ENCODE assay signal across 8 cellular contexts in the genomic region with DNA sequence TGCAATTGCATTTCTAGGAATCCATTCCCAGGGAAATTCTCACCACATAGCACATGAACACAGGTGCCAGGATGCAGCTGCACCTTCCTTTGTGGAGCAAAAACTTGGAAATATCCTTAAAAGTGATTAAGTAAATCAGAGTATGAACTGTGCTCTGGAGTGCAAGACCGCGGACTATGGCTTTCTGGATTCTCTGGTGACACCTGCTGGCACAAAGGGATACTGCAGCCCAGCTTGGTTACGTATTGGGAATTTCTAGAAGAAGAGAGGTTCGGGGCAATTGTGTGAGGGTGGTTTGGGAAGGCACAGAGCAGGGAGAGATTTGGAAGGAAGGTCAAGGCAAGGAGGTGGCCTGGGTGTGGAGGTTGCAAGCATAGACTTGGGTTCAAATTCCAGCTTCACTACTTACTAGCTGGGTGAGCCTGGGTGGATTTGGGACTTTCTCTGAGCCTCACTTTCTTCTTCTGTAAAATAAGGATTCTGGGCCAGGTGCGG. TPM values are rescaled to one million over a fixed set of nuclear protein-coding genes. Genes with fewer than 3 reads are reported as not detected.
A peak's percentile ranks its signal among the peaks of the same experiment; 100 is the strongest.
DNase-seq lines count a peak whose midpoint lies in the region; ATAC-seq and TF ChIP-seq lines count a peak whose summit lies in the region.

No MANE protein-coding gene starts in this region.

- no peaks in the 10 kb centered on the region for H3K27me3 Mint-ChIP-seq in mesothelial cell of epicardium (ENCODE audit: low read depth)

- peaks cover 24% of the 10 kb centered on the region for H3K4me1 Mint-ChIP-seq in mesothelial cell of epicardium

- H3K27ac Mint-ChIP-seq in mesothelial cell of epicardium, result peak overlapping the region; percentile 28

- H3K4me3 ChIP-seq in AG04450 (ENCODE audit: low read depth, low read length), result no peak overlapping the region

- no peaks in the 10 kb centered on the region for H3K27me3 ChIP-seq in AG04450 (ENCODE audit: control insufficient read depth, insufficient read depth, low read length)

- peak; percentile 98 for TF ChIP-seq CTCF in AG04450 (IDR thresholded peaks at IDR 0.05; ENCODE audit: low read depth, low read length)
- peak; percentile 79 for TF ChIP-seq CTCF in GM20000 (IDR thresholded peaks at IDR 0.05; ENCODE audit: extremely low read depth, missing control alignments)
- TF ChIP-seq CTCF in mesothelial cell of epicardium (IDR thresholded peaks at IDR 0.05; ENCODE audit: unreplicated experiment), result peak; percentile 89

- ATAC-seq in GM21390 (IDR thresholded peaks at IDR 0.05; ENCODE audit: unreplicated experiment), result no peak

- H3K4me3 Mint-ChIP-seq in mesothelial cell of epicardium, result no peak overlapping the region

- POLR2A ChIA-PET in AG04450 (lab: Yijun Ruan, JAX), result interaction anchor here (1.0 to 1.8 kb wide), 3 partner anchors 16 to 54 kb away, joined by 3 to 5 read pairs (median 4); partner anchors contain the start of gene PEDS1

- no peaks in the 10 kb centered on the region for H3K9me3 ChIP-seq in AG04450 (ENCODE audit: control insufficient read depth, insufficient read depth, low read length)

- DNase-seq in AG04450 (ENCODE audit: low read depth, low spot score) (peak; percentile 50), GM20000 (ENCODE audit: low spot score) (peak; percentile 74), NCI-H748 (lab: John Stamatoyannopoulos, UW; ENCODE audit: unreplicated experiment) (peak; percentile 51), mesothelial cell of epicardium (ENCODE audit: low spot score in 2 of 2, unreplicated experiment in 2 of 2) (peak in 1 of 2 experiments; percentile 82)
- peak; percentile 90 to 91 for DNase-seq in activated CD4-positive, alpha-beta T cell treated with anti-CD3 and anti-CD28 coated beads, Interleukin-2, amount 50 U/mL, for 48 hours
- peak; percentile 75 for DNase-seq in effector CD4-positive, alpha-beta T cell
- peak; percentile 70 for DNase-seq in stimulated activated CD8-positive, alpha-beta memory T cell treated with anti-CD3 and anti-CD28 coated beads, Interleukin-4, amount 100 ng/mL, for 24 hours (ENCODE audit: low read depth)

- H3K36me3 Mint-ChIP-seq in mesothelial cell of epicardium, result peaks cover 1% of the 10 kb centered on the region

- H3K27ac ChIP-seq in AG04450 (ENCODE audit: low read depth, low read length), result no peak overlapping the region

- CTCF ChIA-PET in AG04450 (lab: Charles Lee), result interaction anchor here (0.5 to 6.3 kb wide), 26 partner anchors 9 to 385 kb away, joined by 3 to 63 read pairs (median 4); no protein-coding TSS in a partner anchor

- peaks cover 4% of the 10 kb centered on the region for H3K9me3 Mint-ChIP-seq in mesothelial cell of epicardium

RNA-seq across cellular contexts. Expression of gene PEDS1, which starts 15.9 kb away (rescaled TPM):
- polyA plus RNA-seq in AG04450 (2011; rRNA removed), result 24.7 and 34.1 TPM in 2 replicates
- 59.3 and 77.2 TPM in 2 replicates for polyA minus RNA-seq in AG04450 (2011; rRNA and poly(A)+ RNA removed)
- total RNA-seq in mesothelial cell of epicardium, result 30.3 to 32.3 TPM (median 30.3 TPM) in 3 replicates

RNA-seq across cellular contexts. Expression of gene CEBPB, which starts 21.3 kb away (rescaled TPM):
- polyA plus RNA-seq in AG04450 (2011; rRNA removed), result 19.1 and 23.6 TPM in 2 replicates
- 10.8 and 13.6 TPM in 2 replicates for polyA minus RNA-seq in AG04450 (2011; rRNA and poly(A)+ RNA removed)
- total RNA-seq in mesothelial cell of epicardium, result 23.1 to 26.0 TPM (median 25.6 TPM) in 3 replicates

RNA-seq across cellular contexts. Expression of gene UBE2V1, which starts 56.4 kb away (rescaled TPM):
- polyA plus RNA-seq in AG04450 (2011; rRNA removed), result 148 and 171 TPM in 2 replicates
- 87.4 and 99.3 TPM in 2 replicates for polyA minus RNA-seq in AG04450 (2011; rRNA and poly(A)+ RNA removed)
- 134 to 139 TPM (median 138 TPM) in 3 replicates for total RNA-seq in mesothelial cell of epicardium
